In genomic region chr1:212759683-212760082, GRCh38 we compare ENCODE assay signal across 11 cellular contexts. TPM values are rescaled to one million over a fixed set of nuclear protein-coding genes. Genes with fewer than 3 reads are reported as not detected.
DNase-seq lines count a peak whose midpoint lies in the region; ATAC-seq and TF ChIP-seq lines count a peak whose summit lies in the region.
"Had no signal": no experiment of that assay in that cellular context is flagged by ENCODE, and none has a peak within 500 bp of the region (broad histone marks: within the 10 kb centered on the region; RNA-seq: fewer than 3 reads in every experiment).

No MANE protein-coding gene starts in this region.

- no peaks in the 10 kb centered on the region for H3K27me3 Mint-ChIP-seq in activated naive CD8-positive, alpha-beta T cell treated with anti-CD3 and anti-CD28 coated beads, Interleukin-2, amount 10 ng/mL, durations not matched to agents 7 days and 5 days
- no peaks in the 10 kb centered on the region for H3K27me3 Mint-ChIP-seq in activated naive CD8-positive, alpha-beta T cell treated with anti-CD3 and anti-CD28 coated beads, Interleukin-2, amount 50 U/mL, for 24 hours
- no peaks in the 10 kb centered on the region for H3K27me3 Mint-ChIP-seq in activated CD8-positive, alpha-beta T cell treated with anti-CD3 and anti-CD28 coated beads, Interleukin-2, amount 10 ng/mL, durations not matched to agents 7 days and 5 days (ENCODE audit: low read depth)
- H3K27me3 Mint-ChIP-seq in naive thymus-derived CD4-positive, alpha-beta T cell: no peaks in the 10 kb centered on the region
- peaks cover 0 to 2% (median 0%) of the 10 kb centered on the region in 3 donors for H3K27me3 Mint-ChIP-seq in CD14-positive monocyte (ENCODE audit: low read depth in 3 of 3)
- H3K27me3 Mint-ChIP-seq in activated CD4-positive, alpha-beta T cell treated with anti-CD3 and anti-CD28 coated beads for 36 hours: no peaks in the 10 kb centered on the region

- no peaks in the 10 kb centered on the region for H3K9me3 Mint-ChIP-seq in activated naive CD8-positive, alpha-beta T cell treated with anti-CD3 and anti-CD28 coated beads, Interleukin-2, amount 10 ng/mL, durations not matched to agents 7 days and 5 days
- no peaks in the 10 kb centered on the region for H3K9me3 Mint-ChIP-seq in activated naive CD8-positive, alpha-beta T cell treated with anti-CD3 and anti-CD28 coated beads, Interleukin-2, amount 50 U/mL, for 24 hours
- H3K9me3 Mint-ChIP-seq in activated CD8-positive, alpha-beta T cell treated with anti-CD3 and anti-CD28 coated beads, Interleukin-2, amount 10 ng/mL, durations not matched to agents 7 days and 5 days (ENCODE audit: insufficient read depth): no peaks in the 10 kb centered on the region
- peaks cover 0 to 1% (median 0%) of the 10 kb centered on the region in 11 donors for H3K9me3 Mint-ChIP-seq in naive thymus-derived CD4-positive, alpha-beta T cell
- peaks cover 0 to 3% (median 0%) of the 10 kb centered on the region in 7 donors for H3K9me3 Mint-ChIP-seq in CD14-positive monocyte
- H3K9me3 Mint-ChIP-seq in activated CD4-positive, alpha-beta T cell treated with anti-CD3 and anti-CD28 coated beads for 36 hours (ENCODE audit: low read depth): no peaks in the 10 kb centered on the region

- no peak overlapping the region for H3K4me3 ChIP-seq in naive thymus-derived CD4-positive, alpha-beta T cell (ENCODE audit: low read length)
- H3K4me3 ChIP-seq: A549; BLaER1 treated with 17β-estradiol and CSF1 and Interleukin-3, amounts not matched to agents 10 nM and 100 nM had no signal

- H3K4me3 Mint-ChIP-seq in activated naive CD8-positive, alpha-beta T cell treated with anti-CD3 and anti-CD28 coated beads, Interleukin-2, amount 10 ng/mL, durations not matched to agents 7 days and 5 days: no peak overlapping the region
- no peak overlapping the region for H3K4me3 Mint-ChIP-seq in activated naive CD8-positive, alpha-beta T cell treated with anti-CD3 and anti-CD28 coated beads, Interleukin-2, amount 50 U/mL, for 24 hours
- no peak overlapping the region for H3K4me3 Mint-ChIP-seq in activated CD8-positive, alpha-beta T cell treated with anti-CD3 and anti-CD28 coated beads, Interleukin-2, amount 10 ng/mL, durations not matched to agents 7 days and 5 days
- no peak overlapping the region for H3K4me3 Mint-ChIP-seq in naive thymus-derived CD4-positive, alpha-beta T cell
- no peak overlapping the region for H3K4me3 Mint-ChIP-seq in CD14-positive monocyte
- no peak overlapping the region for H3K4me3 Mint-ChIP-seq in activated CD4-positive, alpha-beta T cell treated with anti-CD3 and anti-CD28 coated beads for 36 hours

- no peak for TF ChIP-seq CTCF in CD14-positive monocyte (IDR thresholded peaks at IDR 0.05)

- peaks cover 8% of the 10 kb centered on the region for H3K4me1 Mint-ChIP-seq in activated naive CD8-positive, alpha-beta T cell treated with anti-CD3 and anti-CD28 coated beads, Interleukin-2, amount 10 ng/mL, durations not matched to agents 7 days and 5 days
- peaks cover 13% of the 10 kb centered on the region for H3K4me1 Mint-ChIP-seq in activated naive CD8-positive, alpha-beta T cell treated with anti-CD3 and anti-CD28 coated beads, Interleukin-2, amount 50 U/mL, for 24 hours
- H3K4me1 Mint-ChIP-seq in activated CD8-positive, alpha-beta T cell treated with anti-CD3 and anti-CD28 coated beads, Interleukin-2, amount 10 ng/mL, durations not matched to agents 7 days and 5 days (ENCODE audit: low read depth): peaks cover 5% of the 10 kb centered on the region
- peaks cover 9 to 65% (median 28%) of the 10 kb centered on the region in 7 donors for H3K4me1 Mint-ChIP-seq in naive thymus-derived CD4-positive, alpha-beta T cell
- H3K4me1 Mint-ChIP-seq in CD14-positive monocyte: peaks cover 6% of the 10 kb centered on the region
- H3K4me1 Mint-ChIP-seq in activated CD4-positive, alpha-beta T cell treated with anti-CD3 and anti-CD28 coated beads for 36 hours: peaks cover 22% of the 10 kb centered on the region

- H3K9me3 ChIP-seq in naive thymus-derived CD4-positive, alpha-beta T cell (ENCODE audit: control insufficient read depth in 2 of 3, low read length in 3 of 3): no peaks in the 10 kb centered on the region
- H3K9me3 ChIP-seq: A549 had no signal

- H3K27me3 ChIP-seq in naive thymus-derived CD4-positive, alpha-beta T cell (ENCODE audit: control insufficient read depth in 2 of 2, insufficient read depth in 2 of 2, low read length in 2 of 2): no peaks in the 10 kb centered on the region
- H3K27me3 ChIP-seq: BLaER1 treated with 17β-estradiol and CSF1 and Interleukin-3, amounts not matched to agents 10 nM and 100 nM had no signal

- H3K27ac Mint-ChIP-seq in activated naive CD8-positive, alpha-beta T cell treated with anti-CD3 and anti-CD28 coated beads, Interleukin-2, amount 10 ng/mL, durations not matched to agents 7 days and 5 days: no peak overlapping the region
- no peak overlapping the region for H3K27ac Mint-ChIP-seq in activated naive CD8-positive, alpha-beta T cell treated with anti-CD3 and anti-CD28 coated beads, Interleukin-2, amount 50 U/mL, for 24 hours
- H3K27ac Mint-ChIP-seq in activated CD8-positive, alpha-beta T cell treated with anti-CD3 and anti-CD28 coated beads, Interleukin-2, amount 10 ng/mL, durations not matched to agents 7 days and 5 days: no peak overlapping the region
- H3K27ac Mint-ChIP-seq in naive thymus-derived CD4-positive, alpha-beta T cell: peak overlapping the region in 3 of 9 donors; percentile 25 to 70 (median 58)
- H3K27ac Mint-ChIP-seq in CD14-positive monocyte: peak overlapping the region in 2 of 7 donors; percentile 8 to 76
- no peak overlapping the region for H3K27ac Mint-ChIP-seq in activated CD4-positive, alpha-beta T cell treated with anti-CD3 and anti-CD28 coated beads for 36 hours

- DNase-seq in activated naive CD8-positive, alpha-beta T cell treated with anti-CD3 and anti-CD28 coated beads, Interleukin-2, amount 10 ng/mL, durations not matched to agents 7 days and 5 days: no peak
- no peak for DNase-seq in activated naive CD8-positive, alpha-beta T cell treated with anti-CD3 and anti-CD28 coated beads, Interleukin-2, amount 50 U/mL, for 24 hours
- DNase-seq in activated CD8-positive, alpha-beta T cell treated with anti-CD3 and anti-CD28 coated beads, Interleukin-2, amount 10 ng/mL, durations not matched to agents 7 days and 5 days: no peak
- no peak for DNase-seq in naive thymus-derived CD4-positive, alpha-beta T cell
- no peak for DNase-seq in CD14-positive monocyte (ENCODE audit: low spot score)
- DNase-seq in activated CD4-positive, alpha-beta T cell treated with anti-CD3 and anti-CD28 coated beads for 36 hours: no peak
- DNase-seq: DMS79 treated with DMSO at 0.1 percent for 48 hours, NCI-H146 had no signal

- ATAC-seq in activated naive CD8-positive, alpha-beta T cell treated with anti-CD3 and anti-CD28 coated beads, Interleukin-2, amount 10 ng/mL, durations not matched to agents 7 days and 5 days (ENCODE audit: low read depth): peak; percentile 23
- ATAC-seq in activated naive CD8-positive, alpha-beta T cell treated with anti-CD3 and anti-CD28 coated beads, Interleukin-2, amount 50 U/mL, for 24 hours: no peak
- peak; percentile 15 for ATAC-seq in activated CD8-positive, alpha-beta T cell treated with anti-CD3 and anti-CD28 coated beads, Interleukin-2, amount 10 ng/mL, durations not matched to agents 7 days and 5 days
- ATAC-seq in naive thymus-derived CD4-positive, alpha-beta T cell: peak; percentile 22
- no peak for ATAC-seq in GM21381 (IDR thresholded peaks at IDR 0.05; ENCODE audit: unreplicated experiment)
- ATAC-seq in activated CD4-positive, alpha-beta T cell treated with anti-CD3 and anti-CD28 coated beads for 36 hours: no peak

- POLR2A ChIA-PET in activated naive CD8-positive, alpha-beta T cell treated with anti-CD3 and anti-CD28 coated beads, Interleukin-2, amount 10 ng/mL, durations not matched to agents 7 days and 5 days (lab: Charles Lee): no interaction called here
- POLR2A ChIA-PET in activated CD8-positive, alpha-beta T cell treated with anti-CD3 and anti-CD28 coated beads, Interleukin-2, amount 10 ng/mL, durations not matched to agents 7 days and 5 days (lab: Charles Lee): interaction anchor here (0.6 kb wide), 1 partner anchor 69 kb away, joined by 3 read pairs; no protein-coding TSS in a partner anchor
- POLR2A ChIA-PET in naive thymus-derived CD4-positive, alpha-beta T cell (lab: Charles Lee): interaction anchor here (1.3 kb wide), 1 partner anchor 94 kb away, joined by 3 read pairs; no protein-coding TSS in a partner anchor
- POLR2A ChIA-PET in activated CD4-positive, alpha-beta T cell treated with anti-CD3 and anti-CD28 coated beads for 36 hours (lab: Charles Lee): no interaction called here

- CTCF ChIA-PET in activated CD8-positive, alpha-beta T cell treated with anti-CD3 and anti-CD28 coated beads, Interleukin-2, amount 10 ng/mL, durations not matched to agents 7 days and 5 days (lab: Charles Lee): interaction anchor here (0.6 to 1.4 kb wide), 9 partner anchors 9 to 302 kb away, joined by 3 to 6 read pairs (median 3); no protein-coding TSS in a partner anchor
- CTCF ChIA-PET in naive thymus-derived CD4-positive, alpha-beta T cell (lab: Charles Lee): interaction anchor here (1.1 to 3.6 kb wide), 3 partner anchors 10 to 95 kb away, joined by 4 to 19 read pairs (median 4); no protein-coding TSS in a partner anchor
- CTCF ChIA-PET in activated CD4-positive, alpha-beta T cell treated with anti-CD3 and anti-CD28 coated beads for 36 hours (lab: Charles Lee): interaction anchor here (0.6 to 1.3 kb wide), 8 partner anchors 8 to 95 kb away, joined by 3 to 6 read pairs (median 3); no protein-coding TSS in a partner anchor

- no peak overlapping the region for H3K27ac ChIP-seq in naive thymus-derived CD4-positive, alpha-beta T cell (ENCODE audit: low read depth, low read length)
- H3K27ac ChIP-seq: A549; BLaER1 treated with 17β-estradiol and CSF1 and Interleukin-3, amounts not matched to agents 10 nM and 100 nM had no signal

- H3K36me3 Mint-ChIP-seq in activated naive CD8-positive, alpha-beta T cell treated with anti-CD3 and anti-CD28 coated beads, Interleukin-2, amount 10 ng/mL, durations not matched to agents 7 days and 5 days: peaks cover 30% of the 10 kb centered on the region
- peaks cover 12% of the 10 kb centered on the region for H3K36me3 Mint-ChIP-seq in activated naive CD8-positive, alpha-beta T cell treated with anti-CD3 and anti-CD28 coated beads, Interleukin-2, amount 50 U/mL, for 24 hours (ENCODE audit: low read depth)
- H3K36me3 Mint-ChIP-seq in activated CD8-positive, alpha-beta T cell treated with anti-CD3 and anti-CD28 coated beads, Interleukin-2, amount 10 ng/mL, durations not matched to agents 7 days and 5 days (ENCODE audit: low read depth): peaks cover 30% of the 10 kb centered on the region
- H3K36me3 Mint-ChIP-seq in naive thymus-derived CD4-positive, alpha-beta T cell: peaks cover 8 to 28% (median 17%) of the 10 kb centered on the region in 5 donors
- peaks cover 31 to 46% of the 10 kb centered on the region in 2 donors for H3K36me3 Mint-ChIP-seq in CD14-positive monocyte
- H3K36me3 Mint-ChIP-seq in activated CD4-positive, alpha-beta T cell treated with anti-CD3 and anti-CD28 coated beads for 36 hours (ENCODE audit: low read depth): peaks cover 28% of the 10 kb centered on the region

- intact Hi-C loops in naive thymus-derived CD4-positive, alpha-beta T cell (cut with micrococcal nuclease): loop anchor here (1.0 to 5.0 kb wide), 4 partner anchors 23 to 282 kb away; partner anchors contain the start of gene BATF3 (in 1 of the 2)
- intact Hi-C loops in CD14-positive monocyte (cut with micrococcal nuclease): no loop called here
- intact Hi-C loops in activated CD4-positive, alpha-beta T cell treated with anti-CD3 and anti-CD28 coated beads for 36 hours (cut with DNase I, micrococcal nuclease): loop anchor here (1.0 to 5.0 kb wide), 3 partner anchors 60 to 94 kb away; partner anchors contain the start of gene BATF3 (in 1 of the 2)

- H3K4me1 ChIP-seq in naive thymus-derived CD4-positive, alpha-beta T cell (ENCODE audit: control insufficient read depth in 2 of 2, insufficient read depth in 2 of 2, low read length in 2 of 2): no peaks in the 10 kb centered on the region
- H3K4me1 ChIP-seq: A549 had no signal

- H3K36me3 ChIP-seq in naive thymus-derived CD4-positive, alpha-beta T cell (ENCODE audit: control insufficient read depth in 2 of 3, insufficient read depth in 3 of 3, low read length in 3 of 3): peaks cover 0 to 5% (median 0%) of the 10 kb centered on the region in 3 experiments

RNA-seq across cellular contexts. Expression of gene NSL1, which starts 31.9 kb away (rescaled TPM):
- 10 to 100 TPM; 38.1 to 38.2 TPM for total RNA-seq in activated naive CD8-positive, alpha-beta T cell treated with anti-CD3 and anti-CD28 coated beads, Interleukin-2, amount 10 ng/mL, durations not matched to agents 7 days and 5 days
- total RNA-seq in activated CD8-positive, alpha-beta T cell treated with anti-CD3 and anti-CD28 coated beads, Interleukin-2, amount 10 ng/mL, durations not matched to agents 7 days and 5 days: 10 to 100 TPM; 49.5 to 55.0 TPM
- 10 to 100 TPM; 22.3 to 42.3 (median 37.7) TPM for total RNA-seq in naive thymus-derived CD4-positive, alpha-beta T cell
- polyA plus RNA-seq in naive thymus-derived CD4-positive, alpha-beta T cell: 10 to 100 TPM; 77.4 to 79.3 TPM
- polyA plus RNA-seq in CD14-positive monocyte: 10 to 100 TPM; 62.3 to 80.3 TPM
- 10 to 100 TPM; 39.2 to 40.9 TPM for total RNA-seq in activated CD4-positive, alpha-beta T cell treated with anti-CD3 and anti-CD28 coated beads for 36 hours

RNA-seq across cellular contexts. Expression of gene TATDN3, which starts 32.0 kb away (rescaled TPM):
- 10 to 100 TPM; 13.9 to 18.6 TPM for total RNA-seq in activated naive CD8-positive, alpha-beta T cell treated with anti-CD3 and anti-CD28 coated beads, Interleukin-2, amount 10 ng/mL, durations not matched to agents 7 days and 5 days
- total RNA-seq in activated CD8-positive, alpha-beta T cell treated with anti-CD3 and anti-CD28 coated beads, Interleukin-2, amount 10 ng/mL, durations not matched to agents 7 days and 5 days: 10 to 100 TPM; 15.3 to 17.0 TPM
- total RNA-seq in naive thymus-derived CD4-positive, alpha-beta T cell: 10 to 100 TPM; 10.0 to 17.7 (median 13.9) TPM
- 10 to 100 TPM; 16.5 to 19.2 TPM for polyA plus RNA-seq in naive thymus-derived CD4-positive, alpha-beta T cell
- 10 to 100 TPM; 31.4 to 34.3 TPM for polyA plus RNA-seq in CD14-positive monocyte
- 10 to 100 TPM; 13.8 to 15.2 TPM for total RNA-seq in activated CD4-positive, alpha-beta T cell treated with anti-CD3 and anti-CD28 coated beads for 36 hours

Comparison
In these comparisons a context has a peak if more than half of its experiments do, and no peak if none do; other contexts are left out.
1. ATAC-seq: peak in activated naive CD8-positive, alpha-beta T cell treated with anti-CD3 and anti-CD28 coated beads, Interleukin-2, amount 10 ng/mL, durations not matched to agents 7 days and 5 days (single experiment), activated CD8-positive, alpha-beta T cell treated with anti-CD3 and anti-CD28 coated beads, Interleukin-2, amount 10 ng/mL, durations not matched to agents 7 days and 5 days (single experiment) and naive thymus-derived CD4-positive, alpha-beta T cell (single experiment); none in activated naive CD8-positive, alpha-beta T cell treated with anti-CD3 and anti-CD28 coated beads, Interleukin-2, amount 50 U/mL, for 24 hours (single experiment), GM21381 (single experiment) and activated CD4-positive, alpha-beta T cell treated with anti-CD3 and anti-CD28 coated beads for 36 hours (single experiment).
2. POLR2A ChIA-PET loops: an anchor here in activated CD8-positive, alpha-beta T cell treated with anti-CD3 and anti-CD28 coated beads, Interleukin-2, amount 10 ng/mL, durations not matched to agents 7 days and 5 days (0.6 kb wide) and naive thymus-derived CD4-positive, alpha-beta T cell (1.3 kb wide); none called in activated naive CD8-positive, alpha-beta T cell treated with anti-CD3 and anti-CD28 coated beads, Interleukin-2, amount 10 ng/mL, durations not matched to agents 7 days and 5 days and activated CD4-positive, alpha-beta T cell treated with anti-CD3 and anti-CD28 coated beads for 36 hours.
3. intact Hi-C loops: an anchor here in naive thymus-derived CD4-positive, alpha-beta T cell (1.0 to 5.0 kb wide) and activated CD4-positive, alpha-beta T cell treated with anti-CD3 and anti-CD28 coated beads for 36 hours (1.0 to 5.0 kb wide); none called in CD14-positive monocyte.